1 cellular context compared by ENCODE assay signal in genomic region chr10:130141460-130141859, GRCh38.
TF ChIP-seq lines count a peak whose summit lies in the region.

No MANE protein-coding gene starts in this region.

TF ChIP-seq in HepG2, 621 proteins besides CTCF, POLR2A, EP300 and RAD21:
- TF ChIP-seq NCOA2 (CRISPR knock-in tag; IDR thresholded peaks at IDR 0.05) = no peak
- 0 out of 2 replicates have a peak, but pooled peaks have one; percentile 32 for TF ChIP-seq ZNF770 (CRISPR knock-in tag; IDR thresholded peaks at IDR 0.05)
